ENCODE assay signal across 15 cellular contexts in genomic region chr10:118626953-118627352, GRCh38. TPM values are rescaled to one million over a fixed set of nuclear protein-coding genes. Genes with fewer than 3 reads are reported as not detected.
DNase-seq lines count a peak whose midpoint lies in the region; ATAC-seq and TF ChIP-seq lines count a peak whose summit lies in the region.
"Had no signal": no experiment of that assay in that cellular context is flagged by ENCODE, and none has a peak within 500 bp of the region (broad histone marks: within the 10 kb centered on the region; RNA-seq: fewer than 3 reads in every experiment).

No MANE protein-coding gene starts in this region.

- H3K27ac ChIP-seq in 22Rv1 (no peak overlapping the region), OCI-LY3 (ENCODE audit: low read length) (no peak overlapping the region)
- H3K27ac ChIP-seq: esophagus squamous epithelium, thoracic aorta had no signal

- H3K27me3 ChIP-seq in OCI-LY3 (ENCODE audit: low read depth, low read length): no peaks in the 10 kb centered on the region; the same call in 1 of the 2 replicates

- no peak for ATAC-seq in GM21526 (IDR thresholded peaks at IDR 0.05; ENCODE audit: low FRiP score, unreplicated experiment)

- no peaks in the 10 kb centered on the region for H3K9me3 ChIP-seq in OCI-LY3 (ENCODE audit: insufficient read depth, low read length)
- H3K9me3 ChIP-seq: esophagus squamous epithelium, thoracic aorta had no signal

- DNase-seq in fibroblast of villous mesenchyme (ENCODE audit: low read depth) (no peak), NOMO-1 treated with dmso at 0.1 percent for 144 hours (lab: John Stamatoyannopoulos, UW; ENCODE audit: unreplicated experiment) (no peak), NCI-H1694 treated with DMSO at 0.1 percent for 48 hours (lab: John Stamatoyannopoulos, UW) (no peak), superior temporal gyrus (ENCODE audit: extremely low spot score) (no peak)
- DNase-seq: DMS79 treated with DMSO at 0.1 percent for 48 hours; esophagus squamous epithelium; mesenchymal stem cell; NCI-H2171 treated with DMSO at 0.1 percent for 48 hours; occipital lobe; stimulated activated CD4-positive, alpha-beta T cell treated with anti-CD3 and anti-CD28 coated beads, Interleukin-12 subunit alpha, Interleukin-12 subunit beta, amount 100 ng/mL, for 4 hours had no signal

- no peaks in the 10 kb centered on the region for H3K79me2 ChIP-seq in OCI-LY3 (ENCODE audit: low read length)

- H3K4me2 ChIP-seq in OCI-LY3 (ENCODE audit: low read length): no peak overlapping the region

- H3K4me1 ChIP-seq in OCI-LY3 (ENCODE audit: low read length): no peaks in the 10 kb centered on the region

- no peaks in the 10 kb centered on the region for H3K36me3 ChIP-seq in OCI-LY3 (replicated peaks; ENCODE audit: low read depth, low read length)
- H3K36me3 ChIP-seq: esophagus squamous epithelium, thoracic aorta had no signal

- TF ChIP-seq CTCF in 22Rv1 (IDR thresholded peaks at IDR 0.05) (peak; percentile 46), GM12872 (IDR thresholded peaks at IDR 0.05; ENCODE audit: insufficient read depth, low read depth, low read length) (peak; percentile 67), OCI-LY3 (IDR thresholded peaks at IDR 0.05; ENCODE audit: low read depth, low read length) (peak; percentile 18; the same call in 1 of the 2 replicates), fibroblast of villous mesenchyme (IDR thresholded peaks at IDR 0.05; ENCODE audit: insufficient read depth, low read depth, low read length) (peak; percentile 21)

- H3K4me3 ChIP-seq in OCI-LY3 (ENCODE audit: low read length) (no peak overlapping the region), fibroblast of villous mesenchyme (ENCODE audit: low read depth, low read length) (no peak overlapping the region)
- H3K4me3 ChIP-seq: esophagus squamous epithelium, thoracic aorta had no signal

- H4K20me1 ChIP-seq in OCI-LY3 (ENCODE audit: insufficient read depth, low read length): no peaks in the 10 kb centered on the region

- H3K9ac ChIP-seq in OCI-LY3 (ENCODE audit: low read length): no peak overlapping the region

- H2AFZ ChIP-seq in OCI-LY3 (ENCODE audit: low read depth, low read length): no peak overlapping the region

RNA-seq across cellular contexts. Expression of gene PRLHR, which starts 31.5 kb away (rescaled TPM):
- total RNA-seq in fibroblast of villous mesenchyme: not detected in 2 replicates
- total RNA-seq: esophagus squamous epithelium, thoracic aorta had no signal
